Comparison of ENCODE assay signal across 1 cellular context in genomic region chr12:49831717-49832116, GRCh38.
A peak's percentile ranks its signal among the peaks of the same experiment; 100 is the strongest.
TF ChIP-seq lines count a peak whose summit lies in the region.

No MANE protein-coding gene starts in this region.

TF ChIP-seq in K562, 482 proteins besides CTCF, POLR2A, EP300 and RAD21:
- TF ChIP-seq CHD1 (IDR thresholded peaks at IDR 0.05; ENCODE audit: low read length) (no peak), CBX1 (IDR thresholded peaks at IDR 0.05; ENCODE audit: low read depth) (no peak), TBP (optimal IDR thresholded peaks at IDR 0.05; ENCODE audit: low read depth, low read length) (no peak), C11orf30 (IDR thresholded peaks at IDR 0.05; ENCODE audit: low read depth) (peak; percentile 26; the same call in 1 of the 2 replicates), NFE2 (IDR thresholded peaks at IDR 0.05; ENCODE audit: low read depth) (peak; percentile 46; the same call in 1 of the 2 replicates), DNMT1 (IDR thresholded peaks at IDR 0.05) (no peak), POLR2G (IDR thresholded peaks at IDR 0.05; ENCODE audit: low read depth, low read length) (no peak), HMBOX1 (IDR thresholded peaks at IDR 0.05) (peak; percentile 89), DPF2 (IDR thresholded peaks at IDR 0.05) (peak; percentile 29; the same call in 1 of the 2 replicates), CBFA2T3 (IDR thresholded peaks at IDR 0.05) (peak; percentile 56), PREB (CRISPR knock-in tag; IDR thresholded peaks at IDR 0.05) (peak; percentile 72; the same call in 1 of the 2 replicates), SLC30A9 (CRISPR knock-in tag; IDR thresholded peaks at IDR 0.05) (no peak), RFX1 (IDR thresholded peaks at IDR 0.05) (peak; percentile 40; the same call in 1 of the 2 replicates), IRF2 (CRISPR knock-in tag; IDR thresholded peaks at IDR 0.05) (no peak), MNT (conservative IDR thresholded peaks at IDR 0.05) (no peak), MAFG (tag; conservative IDR thresholded peaks at IDR 0.05) (0 out of 2 replicates have a peak, but pooled peaks have one; percentile 40), ZNF384 (IDR thresholded peaks at IDR 0.05; ENCODE audit: low read depth, low read length) (peak; percentile 76), KLF6 (CRISPR knock-in tag; IDR thresholded peaks at IDR 0.05; ENCODE audit: borderline replicate concordance) (no peak), TAL1 (IDR thresholded peaks at IDR 0.05) (peak; percentile 14; the same call in 1 of the 2 replicates), ILK (tag; IDR thresholded peaks at IDR 0.05; ENCODE audit: borderline replicate concordance, low read depth) (no peak), RCOR1 (IDR thresholded peaks at IDR 0.05; ENCODE audit: borderline replicate concordance in 1 of 2, low read depth in 2 of 2, low read length in 2 of 2) (peak in 1 of 2 experiments; percentile 3; a peak in 1 of 4 replicates)
- TF ChIP-seq, protein P1, sequence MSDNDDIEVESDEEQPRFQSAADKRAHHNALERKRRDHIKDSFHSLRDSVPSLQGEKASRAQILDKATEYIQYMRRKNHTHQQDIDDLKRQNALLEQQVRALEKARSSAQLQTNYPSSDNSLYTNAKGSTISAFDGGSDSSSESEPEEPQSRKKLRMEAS (CRISPR knock-in tag; IDR thresholded peaks at IDR 0.05) = no peak
- TF ChIP-seq, protein P2, sequence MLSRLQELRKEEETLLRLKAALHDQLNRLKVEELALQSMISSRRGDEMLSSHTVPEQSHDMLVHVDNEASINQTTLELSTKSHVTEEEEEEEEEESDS (CRISPR knock-in tag; IDR thresholded peaks at IDR 0.05) = no peak
